24 cellular contexts compared by ENCODE assay signal in genomic region chr12:128367961-128368360, GRCh38.
"Had no signal": no experiment of that assay in that cellular context is flagged by ENCODE, and none has a peak within 500 bp of the region (broad histone marks: within the 10 kb centered on the region; RNA-seq: fewer than 3 reads in every experiment).

No MANE protein-coding gene starts in this region.

- H3K27me3 ChIP-seq: colonic mucosa, dorsolateral prefrontal cortex, foreskin keratinocyte had no signal

- H3K4me1 ChIP-seq: colonic mucosa, foreskin keratinocyte had no signal

- ATAC-seq: effector memory CD8-positive, alpha-beta T cell; esophagus mucosa; foreskin keratinocyte; gastrocnemius medialis; gastroesophageal sphincter; heart left ventricle had no signal

- DNase-seq: colonic mucosa; cortex of kidney; dermis blood vessel endothelial cell; dorsolateral prefrontal cortex; effector CD4-positive, alpha-beta T cell; effector CD8-positive, alpha-beta T cell; effector memory CD4-positive, alpha-beta T cell; effector memory CD8-positive, alpha-beta T cell; endodermal cell; erythroblast; esophagus squamous epithelium; foreskin fibroblast; foreskin keratinocyte; foreskin melanocyte; gastrocnemius medialis; glutamatergic neuron; head of caudate nucleus; heart left ventricle had no signal

- H3K4me3 Mint-ChIP-seq: dendritic cell treated with granulocyte-macrophage colony-stimulating factor and Interleukin-4, amounts not matched to agents 40 ng/mL and 50 ng/mL, for 4 days; effector memory CD8-positive, alpha-beta T cell; endodermal cell had no signal

- H3K4me3 ChIP-seq: colonic mucosa, coronary artery, dorsolateral prefrontal cortex, esophagus muscularis mucosa, esophagus squamous epithelium, gastrocnemius medialis, gastroesophageal sphincter, heart left ventricle had no signal

- H3K27ac ChIP-seq: colonic mucosa, coronary artery, dorsolateral prefrontal cortex, epithelial cell of prostate, esophagus muscularis mucosa, esophagus squamous epithelium, foreskin keratinocyte, gastrocnemius medialis, gastroesophageal sphincter, heart left ventricle had no signal

- H3K9me3 ChIP-seq: colonic mucosa, esophagus muscularis mucosa, esophagus squamous epithelium, gastrocnemius medialis, gastroesophageal sphincter, heart left ventricle had no signal

- H3K9me3 Mint-ChIP-seq: dendritic cell treated with granulocyte-macrophage colony-stimulating factor and Interleukin-4, amounts not matched to agents 40 ng/mL and 50 ng/mL, for 4 days; endodermal cell had no signal

- H3K36me3 ChIP-seq: colonic mucosa, esophagus muscularis mucosa, esophagus squamous epithelium, gastrocnemius medialis, gastroesophageal sphincter, heart left ventricle had no signal

- H3K27ac Mint-ChIP-seq: dendritic cell treated with granulocyte-macrophage colony-stimulating factor and Interleukin-4, amounts not matched to agents 40 ng/mL and 50 ng/mL, for 4 days; effector memory CD8-positive, alpha-beta T cell; endodermal cell had no signal
